In genomic region chr10:109261231-109261630, GRCh38 we compare ENCODE assay signal across 5 cellular contexts.
"Had no signal": no experiment of that assay in that cellular context is flagged by ENCODE, and none has a peak within 500 bp of the region (broad histone marks: within the 10 kb centered on the region; RNA-seq: fewer than 3 reads in every experiment).

No MANE protein-coding gene starts in this region.

- DNase-seq: IMR-90, KBM-7 had no signal

- H3K4me3 ChIP-seq: K562 had no signal

- H3K27ac ChIP-seq: HL-60 had no signal

- ATAC-seq: HepG2, K562 had no signal
